8 cellular contexts compared by ENCODE assay signal in genomic region chr1:32871364-32872188, GRCh38. TPM values are rescaled to one million over a fixed set of nuclear protein-coding genes. Genes with fewer than 3 reads are reported as not detected.
DNase-seq lines count a peak whose midpoint lies in the region; ATAC-seq and TF ChIP-seq lines count a peak whose summit lies in the region.

No MANE protein-coding gene starts in this region.

- H3K36me3 ChIP-seq in BE2C (no peaks in the 10 kb centered on the region), HUES64 (ENCODE audit: insufficient read depth, low read length) (no peaks in the 10 kb centered on the region), ectodermal cell (ENCODE audit: control insufficient read depth, insufficient read depth, low read length) (no peaks in the 10 kb centered on the region)

- no peaks in the 10 kb centered on the region for H3K9me3 Mint-ChIP-seq in naive B cell

- peaks cover 8 to 18% of the 10 kb centered on the region in 2 donors for H3K36me3 Mint-ChIP-seq in naive B cell

- no peaks in the 10 kb centered on the region for H3K9me3 ChIP-seq in BE2C
- H3K9me3 ChIP-seq in HUES64 (ENCODE audit: insufficient read depth, low read depth, low read length), result no peaks in the 10 kb centered on the region
- no peaks in the 10 kb centered on the region for H3K9me3 ChIP-seq in ectodermal cell (ENCODE audit: control insufficient read depth, low read length)

- H3K27ac Mint-ChIP-seq in naive B cell, result peak overlapping the region in 1 of 6 donors; percentile 30

- H3K9ac ChIP-seq in HUES64 (ENCODE audit: low read depth, low read length), result no peak overlapping the region

- H3K27me3 ChIP-seq in BE2C (no peaks in the 10 kb centered on the region), HUES64 (ENCODE audit: insufficient read depth, low read length) (peaks cover 32% of the 10 kb centered on the region), ectodermal cell (ENCODE audit: control insufficient read depth, insufficient read depth, low read length, poor library complexity, severe bottlenecking) (peaks cover 16% of the 10 kb centered on the region)

- H3K4me3 ChIP-seq in BE2C (ENCODE audit: low read depth, low read length) (peak overlapping the region; percentile 62), HUES64 (ENCODE audit: low read length) (peak overlapping the region; percentile 49), ectodermal cell (ENCODE audit: insufficient read depth, low read depth, low read length) (peak overlapping the region; percentile 45)

- H3K27ac ChIP-seq in HUES64 (ENCODE audit: low read depth, low read length) (no peak overlapping the region), ectodermal cell (ENCODE audit: insufficient read depth, low read depth, low read length, poor library complexity, severe bottlenecking) (peak overlapping the region; percentile 63)

- POLR2A ChIA-PET in HEK293T (lab: Yijun Ruan, JAX), result interaction anchor here (1.0 to 1.1 kb wide), 2 partner anchors 10 to 200 kb away, joined by 3 read pairs; no protein-coding TSS in a partner anchor

- H3K4me3 Mint-ChIP-seq in naive B cell, result peak overlapping the region; percentile 48 to 87 (median 76)

- ATAC-seq in naive B cell (ENCODE audit: low read depth in 2 of 2), result peak; percentile 18 to 24

- 25% methylated on average over 13 of the region's 13 CpGs for WGBS in HUES64
- WGBS in ectodermal cell, 2 experiments, result 25 to 28% methylated on average over 13 of the region's 13 CpGs

- no peak for TF ChIP-seq CTCF in BE2C (IDR thresholded peaks at IDR 0.05; ENCODE audit: low read depth, low read length)

- CTCF ChIA-PET in HEK293T (lab: Yijun Ruan, JAX), result interaction anchor here (0.6 to 1.6 kb wide), 8 partner anchors 9 to 218 kb away, joined by 3 to 6 read pairs (median 4); no protein-coding TSS in a partner anchor

- no peaks in the 10 kb centered on the region for H3K4me1 ChIP-seq in BE2C
- H3K4me1 ChIP-seq in HUES64 (ENCODE audit: insufficient read depth, low read length), result peaks cover 25% of the 10 kb centered on the region
- H3K4me1 ChIP-seq in ectodermal cell (ENCODE audit: control insufficient read depth, insufficient read depth, low read length), result peaks cover 29% of the 10 kb centered on the region

- H3K27me3 Mint-ChIP-seq in naive B cell, result peaks cover 27 to 63% (median 51%) of the 10 kb centered on the region in 3 donors

- no peak for DNase-seq in BE2C
- DNase-seq in naive B cell, result no peak
- DNase-seq in iPS-NIHi7 (ENCODE audit: extremely low spot score), result no peak
- no peak for DNase-seq in RKO (ENCODE audit: low spot score)
- DNase-seq in C1 segment of cervical spinal cord (lab: John Stamatoyannopoulos, UW), result no peak
- no peak for DNase-seq in HEK293T (ENCODE audit: extremely low spot score)

- H3K4me1 Mint-ChIP-seq in naive B cell, result peaks cover 40 to 45% (median 44%) of the 10 kb centered on the region in 3 donors

TF ChIP-seq in HEK293T, 16 proteins besides CTCF, POLR2A, EP300 and RAD21:
- no peak for TF ChIP-seq LEF1 (IDR thresholded peaks at IDR 0.05; ENCODE audit: borderline replicate concordance)
- TF ChIP-seq ELF4 (IDR thresholded peaks at IDR 0.05), result no peak
- no peak for TF ChIP-seq FOXM1 (IDR thresholded peaks at IDR 0.05; ENCODE audit: borderline replicate concordance)
- TF ChIP-seq TARDBP (IDR thresholded peaks at IDR 0.05), result no peak
- TF ChIP-seq PKNOX1 (IDR thresholded peaks at IDR 0.05), result no peak
- TF ChIP-seq L3MBTL2 (conservative IDR thresholded peaks at IDR 0.05), result no peak
- TF ChIP-seq CTBP1 (IDR thresholded peaks at IDR 0.05; ENCODE audit: borderline replicate concordance), result no peak
- TF ChIP-seq BHLHE40 (IDR thresholded peaks at IDR 0.05; ENCODE audit: borderline replicate concordance), result no peak
- TF ChIP-seq SP1 (IDR thresholded peaks at IDR 0.05), result no peak
- no peak for TF ChIP-seq NFRKB (IDR thresholded peaks at IDR 0.05)
- no peak for TF ChIP-seq HDGF (IDR thresholded peaks at IDR 0.05; ENCODE audit: borderline replicate concordance)
- TF ChIP-seq SUZ12 (IDR thresholded peaks at IDR 0.05), result no peak
- TF ChIP-seq FOXA1 (IDR thresholded peaks at IDR 0.05), result no peak
- no peak for TF ChIP-seq ARNT (IDR thresholded peaks at IDR 0.05)
- TF ChIP-seq FOXK2 (IDR thresholded peaks at IDR 0.05), result no peak
- no peak for TF ChIP-seq ZNF384 (IDR thresholded peaks at IDR 0.05)

RNA-seq across cellular contexts. Expression of gene FNDC5, which starts 0.9 kb away (rescaled TPM):
- polyA plus RNA-seq in BE2C (2012; ENCODE audit: insufficient read depth, insufficient read length, low read depth), result 26.4 TPM
- polyA plus RNA-seq in HUES64 (2013, experiment 1 of 2), result 3.5 TPM
- 5.0 TPM for polyA plus RNA-seq in HUES64 (2013, experiment 2 of 2)
- polyA plus RNA-seq in ectodermal cell (2013, experiment 1 of 4), result 31.8 TPM
- polyA plus RNA-seq in ectodermal cell (2013, experiment 2 of 4), result 35.5 TPM
- 28.4 TPM for polyA plus RNA-seq in ectodermal cell (2013, experiment 3 of 4)
- polyA plus RNA-seq in ectodermal cell (2013, experiment 4 of 4), result 40.0 TPM
- under 1 TPM in 1 of 6 donors, not detected in 5; 0.20 TPM for polyA plus RNA-seq in naive B cell (ENCODE audit: low read depth in 6 of 6)

RNA-seq across cellular contexts. Expression of gene HPCA, which starts 14.7 kb away (rescaled TPM):
- 0.57 TPM for polyA plus RNA-seq in BE2C (2012; ENCODE audit: insufficient read depth, insufficient read length, low read depth)
- polyA plus RNA-seq in HUES64 (2013, experiment 1 of 2), result 0.20 TPM
- 1.1 TPM for polyA plus RNA-seq in HUES64 (2013, experiment 2 of 2)
- polyA plus RNA-seq in ectodermal cell (2013, experiment 1 of 4), result 1.2 TPM
- polyA plus RNA-seq in ectodermal cell (2013, experiment 2 of 4), result 2.8 TPM
- polyA plus RNA-seq in ectodermal cell (2013, experiment 3 of 4), result 3.7 TPM
- 2.7 TPM for polyA plus RNA-seq in ectodermal cell (2013, experiment 4 of 4)
- not detected for polyA plus RNA-seq in naive B cell (ENCODE audit: low read depth in 6 of 6)

RNA-seq across cellular contexts. Expression of gene TMEM54, which starts 29.6 kb away (rescaled TPM):
- not detected for polyA plus RNA-seq in BE2C (2012; ENCODE audit: insufficient read depth, insufficient read length, low read depth)
- 4.8 TPM for polyA plus RNA-seq in HUES64 (2013, experiment 1 of 2)
- 7.3 TPM for polyA plus RNA-seq in HUES64 (2013, experiment 2 of 2)
- polyA plus RNA-seq in ectodermal cell (2013, experiment 1 of 4), result 5.9 TPM
- 10.5 TPM for polyA plus RNA-seq in ectodermal cell (2013, experiment 2 of 4)
- 10.1 TPM for polyA plus RNA-seq in ectodermal cell (2013, experiment 3 of 4)
- 14.3 TPM for polyA plus RNA-seq in ectodermal cell (2013, experiment 4 of 4)
- not detected for polyA plus RNA-seq in naive B cell (ENCODE audit: low read depth in 6 of 6)

RNA-seq across cellular contexts. Expression of gene S100PBP, which starts 54.1 kb away (rescaled TPM):
- 18.9 TPM for polyA plus RNA-seq in BE2C (2012; ENCODE audit: insufficient read depth, insufficient read length, low read depth)
- polyA plus RNA-seq in HUES64 (2013, experiment 1 of 2), result 26.0 TPM
- polyA plus RNA-seq in HUES64 (2013, experiment 2 of 2), result 24.2 TPM
- polyA plus RNA-seq in ectodermal cell (2013, experiment 1 of 4), result 55.4 TPM
- 52.6 TPM for polyA plus RNA-seq in ectodermal cell (2013, experiment 2 of 4)
- polyA plus RNA-seq in ectodermal cell (2013, experiment 3 of 4), result 34.3 TPM
- polyA plus RNA-seq in ectodermal cell (2013, experiment 4 of 4), result 36.8 TPM
- 10 to 100 TPM in 5 of 6 donors, 1 to 10 TPM in 1; 3.6 to 24.5 (median 16.3) TPM for polyA plus RNA-seq in naive B cell (ENCODE audit: low read depth in 6 of 6)

RNA-seq across cellular contexts. Expression of gene YARS1, which starts 54.4 kb away (rescaled TPM):
- polyA plus RNA-seq in BE2C (2012; ENCODE audit: insufficient read depth, insufficient read length, low read depth), result 252 TPM
- polyA plus RNA-seq in HUES64 (2013, experiment 1 of 2), result 132 TPM
- polyA plus RNA-seq in HUES64 (2013, experiment 2 of 2), result 122 TPM
- 95.1 TPM for polyA plus RNA-seq in ectodermal cell (2013, experiment 1 of 4)
- polyA plus RNA-seq in ectodermal cell (2013, experiment 2 of 4), result 112 TPM
- polyA plus RNA-seq in ectodermal cell (2013, experiment 3 of 4), result 75.9 TPM
- polyA plus RNA-seq in ectodermal cell (2013, experiment 4 of 4), result 89.1 TPM
- polyA plus RNA-seq in naive B cell (ENCODE audit: low read depth in 6 of 6), result 10 to 100 TPM; 26.0 to 43.9 (median 35.1) TPM
